8 cellular contexts compared by ENCODE assay signal in genomic region chr20:23622839-23623343, GRCh38. TPM values are rescaled to one million over a fixed set of nuclear protein-coding genes. Genes with fewer than 3 reads are reported as not detected.
DNase-seq lines count a peak whose midpoint lies in the region; ATAC-seq and TF ChIP-seq lines count a peak whose summit lies in the region.

No MANE protein-coding gene starts in this region.

- H3K4me1 Mint-ChIP-seq in chondrocyte (ENCODE audit: low read depth): peaks cover 31% of the 10 kb centered on the region

- H3K36me3 ChIP-seq in lower lobe of right lung: no peaks in the 10 kb centered on the region

- no peaks in the 10 kb centered on the region for H3K27me3 ChIP-seq in lower lobe of right lung (ENCODE audit: low read depth)

- H3K27ac ChIP-seq in lower lobe of right lung: peak overlapping the region; percentile 77

- intact Hi-C loops in lower lobe of right lung (cut with DNase I): no loop called here

- H3K4me1 ChIP-seq in lower lobe of right lung: peaks cover 15% of the 10 kb centered on the region

- peaks cover 12% of the 10 kb centered on the region for H3K9me3 Mint-ChIP-seq in chondrocyte (ENCODE audit: low read depth)

- ATAC-seq in lower lobe of right lung (peak; percentile 88 to 91), GM19324 (IDR thresholded peaks at IDR 0.05; ENCODE audit: low FRiP score, unreplicated experiment) (no peak)

- peak overlapping the region; percentile 31 for H3K4me3 Mint-ChIP-seq in chondrocyte (ENCODE audit: unreplicated experiment)

- H3K4me3 ChIP-seq in lower lobe of right lung: peak overlapping the region; percentile 27

- peaks cover 2% of the 10 kb centered on the region for H3K36me3 Mint-ChIP-seq in chondrocyte (ENCODE audit: low read depth)

- no peak for TF ChIP-seq CTCF in chondrocyte (IDR thresholded peaks at IDR 0.05)
- no peak for TF ChIP-seq CTCF in lower lobe of right lung (IDR thresholded peaks at IDR 0.05)

- peak; percentile 14 for DNase-seq in NCI-H82 (lab: John Stamatoyannopoulos, UW)
- no peak for DNase-seq in NCI-H82 treated with DMSO at 0.1 percent for 48 hours (lab: John Stamatoyannopoulos, UW; ENCODE audit: unreplicated experiment)
- peak; percentile 93 for DNase-seq in M059J (ENCODE audit: low read depth)
- no peak for DNase-seq in chondrocyte (ENCODE audit: low spot score)
- peak; percentile 67 for DNase-seq in lower lobe of right lung
- no peak for DNase-seq in stimulated activated CD4-positive, alpha-beta T cell treated with anti-CD3 and anti-CD28 coated beads, Interleukin-2, amount 100 ng/mL, for 24 hours
- DNase-seq in T-helper 9 cell: no peak

- H3K9me3 ChIP-seq in lower lobe of right lung: no peaks in the 10 kb centered on the region

- peak overlapping the region; percentile 98 for H3K27ac Mint-ChIP-seq in chondrocyte (ENCODE audit: unreplicated experiment)

- H3K27me3 Mint-ChIP-seq in chondrocyte (ENCODE audit: low read depth): peaks cover 4% of the 10 kb centered on the region

RNA-seq across cellular contexts. Expression of gene CST3, which starts 14.9 kb away (rescaled TPM):
- total RNA-seq in M059J (2014; rRNA removed; shearing (Covaris generic)): 330 and 411 TPM in 2 replicates
- total RNA-seq in chondrocyte (452 to 487 TPM (median 481 TPM) in 3 replicates), lower lobe of right lung (727 TPM)

RNA-seq across cellular contexts. Expression of gene CST9, which starts 17.2 kb away (rescaled TPM):
- not detected in 2 replicates for total RNA-seq in M059J (2014; rRNA removed; shearing (Covaris generic))
- total RNA-seq in chondrocyte (not detected in 3 replicates), lower lobe of right lung (not detected)

RNA-seq across cellular contexts. Expression of gene CST9L, which starts 54.6 kb away (rescaled TPM):
- not detected in 2 replicates for total RNA-seq in M059J (2014; rRNA removed; shearing (Covaris generic))
- total RNA-seq in chondrocyte (not detected in 3 replicates), lower lobe of right lung (not detected)

Comparison
In these comparisons a context has a peak if more than half of its experiments do, and no peak if none do; other contexts are left out.
1. DNase-seq: peak in NCI-H82 (single experiment), M059J (single experiment) and lower lobe of right lung (single experiment); none in NCI-H82 treated with DMSO at 0.1 percent for 48 hours (single experiment), chondrocyte (single experiment), stimulated activated CD4-positive, alpha-beta T cell treated with anti-CD3 and anti-CD28 coated beads, Interleukin-2, amount 100 ng/mL, for 24 hours (0 of 2) and T-helper 9 cell (single experiment).